Comparison of ENCODE assay signal across 1 cellular context in the genomic region with DNA sequence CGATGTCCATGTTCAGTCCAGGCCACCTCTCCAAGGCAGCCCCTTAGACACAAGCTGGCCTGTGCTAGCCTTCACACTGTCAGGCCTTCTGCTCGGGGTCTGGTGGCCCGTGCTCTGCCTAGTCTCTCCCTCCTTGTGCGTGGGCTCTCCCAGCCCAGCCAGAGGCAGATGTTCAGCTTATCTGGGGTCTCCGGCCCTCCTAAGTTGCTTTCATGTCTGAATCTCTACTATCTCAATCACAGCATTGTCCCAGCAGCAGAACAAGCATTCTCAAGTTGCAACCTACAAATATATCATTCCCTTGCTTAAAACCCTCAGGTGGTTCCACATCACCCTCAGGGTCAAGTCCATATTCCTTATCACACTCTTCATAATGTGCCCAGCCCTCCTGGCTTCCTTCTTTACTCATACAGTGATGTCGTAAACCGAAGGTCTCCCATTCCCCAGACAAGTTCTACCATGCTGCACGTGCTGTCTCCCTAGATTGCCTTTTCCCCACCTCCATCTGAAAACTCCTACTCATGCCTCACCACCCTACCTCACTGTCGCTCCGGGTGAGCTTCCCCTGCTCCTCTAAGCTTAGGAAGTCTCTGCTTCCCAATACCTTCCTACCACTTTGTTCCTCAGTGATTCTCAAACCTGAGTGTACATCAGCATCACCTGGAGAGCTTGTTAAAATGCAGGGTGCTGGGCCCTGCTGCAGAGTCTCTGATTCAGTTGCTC.
TF ChIP-seq lines count a peak whose summit lies in the region.

No MANE protein-coding gene starts in this region.

TF ChIP-seq in K562, 482 proteins besides CTCF, POLR2A, EP300 and RAD21:
- TF ChIP-seq CBX8 (IDR thresholded peaks at IDR 0.05; ENCODE audit: borderline replicate concordance, extremely low read depth, low read depth, low read length, poor library complexity, severe bottlenecking), result no peak
- TF ChIP-seq BHLHE40 (IDR thresholded peaks at IDR 0.05; ENCODE audit: low read length), result peak; percentile 26; the same call in 1 of the 2 replicates
- TF ChIP-seq CBFA2T2 (conservative IDR thresholded peaks at IDR 0.05), result peak; percentile 31; the same call in 1 of the 2 replicates
- no peak for TF ChIP-seq E2F1 (CRISPR knock-in tag; IDR thresholded peaks at IDR 0.05)
- TF ChIP-seq CBFA2T3 (IDR thresholded peaks at IDR 0.05), result peak; percentile 63
